ENCODE assay signal across 16 cellular contexts in the genomic region with DNA sequence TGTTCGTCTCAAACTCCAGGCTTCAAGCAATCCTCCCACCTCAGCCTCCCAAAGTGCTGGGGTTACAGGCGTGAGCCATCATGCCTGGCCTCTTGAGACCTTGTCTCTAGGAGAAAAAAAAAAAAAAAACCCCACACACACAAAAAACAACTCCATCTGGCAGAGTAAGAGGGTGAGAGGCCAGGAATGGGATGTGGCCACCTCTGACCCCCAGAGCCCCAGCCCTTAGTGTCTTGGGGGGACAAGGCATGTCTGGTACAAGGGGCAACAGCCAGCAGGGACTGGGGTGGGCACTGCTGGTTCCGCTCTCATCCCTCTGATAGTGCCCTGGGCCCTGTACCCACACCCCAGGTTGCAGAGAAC. TPM values are rescaled to one million over a fixed set of nuclear protein-coding genes. Genes with fewer than 3 reads are reported as not detected.
DNase-seq lines count a peak whose midpoint lies in the region; ATAC-seq and TF ChIP-seq lines count a peak whose summit lies in the region.
"Had no signal": no experiment of that assay in that cellular context is flagged by ENCODE, and none has a peak within 500 bp of the region (broad histone marks: within the 10 kb centered on the region; RNA-seq: fewer than 3 reads in every experiment).

No MANE protein-coding gene starts in this region.

- H3K27me3 ChIP-seq in hepatocyte (no peaks in the 10 kb centered on the region), osteoblast (ENCODE audit: insufficient read depth, low read length) (no peaks in the 10 kb centered on the region)

- no peaks in the 10 kb centered on the region for H3K4me1 ChIP-seq in hepatocyte (ENCODE audit: insufficient read depth)
- H3K4me1 ChIP-seq in osteoblast (ENCODE audit: insufficient read depth, low read length), result no peaks in the 10 kb centered on the region

- H3K9me2 ChIP-seq in hepatocyte (replicated peaks; ENCODE audit: insufficient read depth), result no peaks in the 10 kb centered on the region

- H4K20me1 ChIP-seq in hepatocyte (ENCODE audit: insufficient read depth, poor library complexity, severe bottlenecking) (no peaks in the 10 kb centered on the region), osteoblast (ENCODE audit: insufficient read depth, low read length) (peaks cover 17% of the 10 kb centered on the region)
- H4K20me1 ChIP-seq: BLaER1 had no signal

- H3K4me2 ChIP-seq in hepatocyte, result peak overlapping the region; percentile 44
- H3K4me2 ChIP-seq in osteoblast (ENCODE audit: insufficient read depth, low read length), result no peak overlapping the region
- H3K4me2 ChIP-seq: BLaER1 had no signal

- ATAC-seq in SK-N-SH treated with all-trans-retinoic acid at 6 μM for 48 hours, result no peak
- ATAC-seq: CD8-positive, alpha-beta T cell had no signal

- H3K36me3 ChIP-seq in hepatocyte (replicated peaks; ENCODE audit: insufficient read depth, low read depth) (no peaks in the 10 kb centered on the region), osteoblast (ENCODE audit: insufficient read depth, low read length) (peaks cover 9% of the 10 kb centered on the region)
- H3K36me3 ChIP-seq: BLaER1 had no signal

- H3K9me3 ChIP-seq in hepatocyte (ENCODE audit: low read depth) (no peaks in the 10 kb centered on the region), osteoblast (ENCODE audit: low read depth, low read length) (peaks cover 6% of the 10 kb centered on the region)

- H2AFZ ChIP-seq in hepatocyte (no peak overlapping the region), osteoblast (ENCODE audit: low read length) (no peak overlapping the region)
- H2AFZ ChIP-seq: GM23248 had no signal

- no peak overlapping the region for H3K4me3 ChIP-seq in hepatocyte
- H3K4me3 ChIP-seq in osteoblast (ENCODE audit: insufficient read depth, low read length), result no peak overlapping the region
- H3K4me3 ChIP-seq: BLaER1, GM23248 had no signal

- H3K27ac ChIP-seq in hepatocyte (no peak overlapping the region), osteoblast (ENCODE audit: low read depth, low read length) (no peak overlapping the region)
- H3K27ac ChIP-seq: BLaER1, C4-2B, GM23248 had no signal

- peak; percentile 83 for DNase-seq in DMS 273 (lab: John Stamatoyannopoulos, UW; ENCODE audit: unreplicated experiment)
- no peak for DNase-seq in DMS 273 treated with DMSO at 0.1 percent for 48 hours (lab: John Stamatoyannopoulos, UW)
- DNase-seq in NCI-H2171 treated with DMSO at 0.1 percent for 48 hours (lab: John Stamatoyannopoulos, UW), result peak; percentile 93
- no peak for DNase-seq in hepatocyte (ENCODE audit: low spot score)
- DNase-seq in osteoblast (ENCODE audit: insufficient read length, low spot score, missing footprints), result peak; percentile 62
- no peak for DNase-seq in stimulated activated CD4-positive, alpha-beta T cell treated with anti-CD3 and anti-CD28 coated beads, Interleukin-12 subunit alpha, Interleukin-12 subunit beta, amount 100 ng/mL, for 4 hours
- no peak for DNase-seq in germinal center (ENCODE audit: low spot score)
- DNase-seq: CD4-positive, CD25-positive, alpha-beta regulatory T cell; CD8-positive, alpha-beta T cell; DMS153; DND-41; GM23248; HCEC 1CT had no signal

- H3K79me2 ChIP-seq in hepatocyte, result peaks cover 39% of the 10 kb centered on the region
- H3K79me2 ChIP-seq in osteoblast (ENCODE audit: insufficient read depth, low read length), result peaks cover 19% of the 10 kb centered on the region

- 93% methylated on average over 3 of the region's 3 CpGs for WGBS in hepatocyte (ENCODE audit: low lambda C conversion rate, missing lambda C conversion rate)

- TF ChIP-seq CTCF in hepatocyte (IDR thresholded peaks at IDR 0.05; ENCODE audit: poor library complexity) (no peak), osteoblast (IDR thresholded peaks at IDR 0.05; ENCODE audit: extremely low read depth, low read depth, low read length) (no peak)

TF ChIP-seq in SK-N-SH treated with all-trans-retinoic acid at 6 μM for 48 hours, 23 proteins besides CTCF, POLR2A, EP300 and RAD21:
- no peak for TF ChIP-seq ZNF70 (CRISPR knock-in tag; IDR thresholded peaks at IDR 0.05)
- TF ChIP-seq GLIS3 (CRISPR knock-in tag; IDR thresholded peaks at IDR 0.05), result no peak
- TF ChIP-seq SNAI2 (CRISPR knock-in tag; IDR thresholded peaks at IDR 0.05), result no peak
- no peak for TF ChIP-seq BACH2 (CRISPR knock-in tag; IDR thresholded peaks at IDR 0.05; ENCODE audit: borderline replicate concordance)
- no peak for TF ChIP-seq ISL1 (CRISPR knock-in tag; IDR thresholded peaks at IDR 0.05)
- TF ChIP-seq ARNTL (CRISPR knock-in tag; IDR thresholded peaks at IDR 0.05; ENCODE audit: borderline replicate concordance, low read depth), result no peak
- TF ChIP-seq ZNF565 (CRISPR knock-in tag; conservative IDR thresholded peaks at IDR 0.05; ENCODE audit: low read depth), result no peak
- TF ChIP-seq ZFP30 (CRISPR knock-in tag; IDR thresholded peaks at IDR 0.05), result no peak
- TF ChIP-seq, protein P1, sequence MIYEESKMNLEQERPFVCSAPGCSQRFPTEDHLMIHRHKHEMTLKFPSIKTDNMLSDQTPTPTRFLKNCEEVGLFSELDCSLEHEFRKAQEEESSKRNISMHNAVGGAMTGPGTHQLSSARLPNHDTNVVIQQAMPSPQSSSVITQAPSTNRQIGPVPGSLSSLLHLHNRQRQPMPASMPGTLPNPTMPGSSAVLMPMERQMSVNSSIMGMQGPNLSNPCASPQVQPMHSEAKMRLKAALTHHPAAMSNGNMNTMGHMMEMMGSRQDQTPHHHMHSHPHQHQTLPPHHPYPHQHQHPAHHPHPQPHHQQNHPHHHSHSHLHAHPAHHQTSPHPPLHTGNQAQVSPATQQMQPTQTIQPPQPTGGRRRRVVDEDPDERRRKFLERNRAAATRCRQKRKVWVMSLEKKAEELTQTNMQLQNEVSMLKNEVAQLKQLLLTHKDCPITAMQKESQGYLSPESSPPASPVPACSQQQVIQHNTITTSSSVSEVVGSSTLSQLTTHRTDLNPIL (CRISPR knock-in tag; IDR thresholded peaks at IDR 0.05; ENCODE audit: low read depth), result no peak
- no peak for TF ChIP-seq TSHZ2 (CRISPR knock-in tag; IDR thresholded peaks at IDR 0.05)

RNA-seq across cellular contexts. Expression of gene TNRC18, which starts 15.6 kb away (rescaled TPM):
- 28.2 and 52.8 TPM in 2 replicates for total RNA-seq in hepatocyte
- 15.2 and 18.1 TPM in 2 replicates for polyA plus RNA-seq in hepatocyte
- 61.3 and 83.6 TPM in 2 replicates for total RNA-seq in osteoblast

Comparison
In these comparisons a context has a peak if more than half of its experiments do, and no peak if none do; other contexts are left out.
1. DNase-seq: peak in DMS 273 (single experiment), NCI-H2171 treated with DMSO at 0.1 percent for 48 hours (single experiment) and osteoblast (single experiment); none in DMS 273 treated with DMSO at 0.1 percent for 48 hours (single experiment), hepatocyte (single experiment), stimulated activated CD4-positive, alpha-beta T cell treated with anti-CD3 and anti-CD28 coated beads, Interleukin-12 subunit alpha, Interleukin-12 subunit beta, amount 100 ng/mL, for 4 hours (single experiment) and germinal center (single experiment).